In the genomic region with DNA sequence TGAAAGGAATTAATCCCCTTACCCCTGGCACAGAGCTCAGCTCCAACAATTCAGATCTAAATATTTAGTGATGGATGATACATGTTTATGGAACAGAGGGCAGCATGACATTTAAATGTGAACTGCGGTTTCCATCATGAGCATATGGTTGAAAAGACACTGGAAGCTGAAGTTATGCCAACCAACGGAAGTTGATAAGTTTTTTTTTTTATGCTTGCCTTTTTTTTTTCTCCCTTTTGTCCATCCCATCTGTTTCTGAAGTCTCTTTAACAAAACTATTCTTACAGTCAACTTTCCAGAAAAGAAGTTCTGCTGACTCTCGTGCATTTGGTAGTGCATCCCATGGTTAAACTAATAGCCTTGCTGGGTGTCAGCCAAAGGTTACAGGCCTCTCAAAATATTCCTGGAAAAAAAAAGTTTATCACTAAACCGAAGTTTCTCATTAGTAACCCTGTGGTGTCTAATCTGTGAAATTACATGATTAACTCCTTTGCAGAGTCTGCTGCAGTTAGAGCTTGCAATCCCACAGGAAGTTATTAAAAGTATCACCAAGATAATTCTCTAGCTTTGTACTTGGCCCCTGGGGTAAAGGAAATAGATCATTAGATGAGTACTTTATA, we compare ENCODE assay signal across 11 cellular contexts.
DNase-seq lines count a peak whose midpoint lies in the region; ATAC-seq and TF ChIP-seq lines count a peak whose summit lies in the region.
"Had no signal": no experiment of that assay in that cellular context is flagged by ENCODE, and none has a peak within 500 bp of the region (broad histone marks: within the 10 kb centered on the region; RNA-seq: fewer than 3 reads in every experiment).

No MANE protein-coding gene starts in this region.

- H3K4me1 ChIP-seq in colonic mucosa (no peaks in the 10 kb centered on the region), ovary (ENCODE audit: insufficient read depth) (peaks cover 3% of the 10 kb centered on the region), PC-9 (replicated peaks; ENCODE audit: insufficient read depth) (peaks cover 13% of the 10 kb centered on the region; the same call in 1 of the 2 replicates)
- H3K4me1 ChIP-seq in effector memory CD4-positive, alpha-beta T cell (ENCODE audit: control insufficient read depth, insufficient read depth, low read length, poor library complexity, severe bottlenecking), result no peaks in the 10 kb centered on the region

- H3K36me3 ChIP-seq in colonic mucosa, result no peaks in the 10 kb centered on the region
- no peaks in the 10 kb centered on the region for H3K36me3 ChIP-seq in ovary
- H3K36me3 ChIP-seq in PC-9 (ENCODE audit: low read depth), result no peaks in the 10 kb centered on the region
- no peaks in the 10 kb centered on the region for H3K36me3 ChIP-seq in effector memory CD4-positive, alpha-beta T cell (ENCODE audit: control insufficient read depth, insufficient read depth, low read length)
- H3K36me3 ChIP-seq: WERI-Rb-1 had no signal

- no peaks in the 10 kb centered on the region for H3K9me3 ChIP-seq in colonic mucosa
- no peaks in the 10 kb centered on the region for H3K9me3 ChIP-seq in ovary
- no peaks in the 10 kb centered on the region for H3K9me3 ChIP-seq in PC-9 (ENCODE audit: insufficient read depth, low read depth)
- no peaks in the 10 kb centered on the region for H3K9me3 ChIP-seq in effector memory CD4-positive, alpha-beta T cell (ENCODE audit: control insufficient read depth, low read length)

- H3K27me3 ChIP-seq in colonic mucosa (no peaks in the 10 kb centered on the region), ovary (no peaks in the 10 kb centered on the region), PC-9 (ENCODE audit: insufficient read depth, low read depth) (no peaks in the 10 kb centered on the region)
- H3K27me3 ChIP-seq in effector memory CD4-positive, alpha-beta T cell (replicated peaks; ENCODE audit: control insufficient read depth, insufficient read depth, low read length, poor library complexity, severe bottlenecking), result no peaks in the 10 kb centered on the region

- CTCF ChIA-PET in PC-9 (lab: Charles Lee), result no interaction called here

- DNase-seq in DMS 273 (lab: John Stamatoyannopoulos, UW; ENCODE audit: unreplicated experiment) (peak; percentile 81), NCI-H1694 treated with DMSO at 0.1 percent for 48 hours (lab: John Stamatoyannopoulos, UW) (peak; percentile 65), colonic mucosa (peak; percentile 30), ovary (peak; percentile 31 to 71 (median 62)), PC-9 (no peak)
- DNase-seq in effector memory CD4-positive, alpha-beta T cell, result no peak
- DNase-seq in activated CD4-positive, alpha-beta T cell treated with anti-CD3 and anti-CD28 coated beads, Interleukin-2, amount 50 U/mL, for 1 hour, result no peak
- DNase-seq: NCI-H1436 treated with DMSO at 0.1 percent for 48 hours; stimulated activated CD4-positive, alpha-beta T cell treated with anti-CD3 and anti-CD28 coated beads, Interleukin-12 subunit alpha, Interleukin-12 subunit beta, amount 100 ng/mL, for 4 hours; WERI-Rb-1 had no signal

- H2AFZ ChIP-seq in PC-9, result no peak overlapping the region

- TF ChIP-seq EP300 in ovary (IDR thresholded peaks at IDR 0.05), result no peak

- H3K9me2 ChIP-seq in PC-9 (ENCODE audit: insufficient read depth), result no peaks in the 10 kb centered on the region; the same call in 1 of the 2 replicates

- WGBS in ovary, 3 donors, result 2 to 7% (median 7%) methylated on average over 4 of the region's 4 CpGs

- intact Hi-C loops in colonic mucosa (cut with DNase I), result no loop called here
- intact Hi-C loops in ovary (cut with DNase I), result no loop called here
- intact Hi-C loops in PC-9 (cut with micrococcal nuclease; ENCODE audit: unreplicated experiment), result no loop called here

- H4K20me1 ChIP-seq in PC-9 (ENCODE audit: insufficient read depth), result no peaks in the 10 kb centered on the region

- no peaks in the 10 kb centered on the region for H3F3A ChIP-seq in PC-9 (ENCODE audit: insufficient read depth, low read depth)

- POLR2A ChIA-PET in PC-9 (lab: Charles Lee; ENCODE audit: unreplicated experiment), result interaction anchor here (0.5 kb wide), 1 partner anchor 101 kb away, joined by 5 read pairs; no protein-coding TSS in a partner anchor

- ATAC-seq in HG02970 (IDR thresholded peaks at IDR 0.05; ENCODE audit: low FRiP score, unreplicated experiment), result no peak

- no peak overlapping the region for H3K4me2 ChIP-seq in PC-9

- H3K27ac ChIP-seq in colonic mucosa (no peak overlapping the region), ovary (no peak overlapping the region), PC-9 (no peak overlapping the region)
- no peak overlapping the region for H3K27ac ChIP-seq in effector memory CD4-positive, alpha-beta T cell (ENCODE audit: insufficient read depth, low read length, poor library complexity, severe bottlenecking)
- H3K27ac ChIP-seq: WERI-Rb-1 had no signal

- TF ChIP-seq CTCF in colonic mucosa (IDR thresholded peaks at IDR 0.05), result no peak
- no peak for TF ChIP-seq CTCF in ovary (IDR thresholded peaks at IDR 0.05)
- TF ChIP-seq CTCF in PC-9 (conservative IDR thresholded peaks at IDR 0.05), result no peak

- no peaks in the 10 kb centered on the region for H3K79me2 ChIP-seq in PC-9 (ENCODE audit: low read depth)

- no peak for TF ChIP-seq POLR2A in ovary (IDR thresholded peaks at IDR 0.05)

- BruUV-seq in PC-9 (replicated peaks; lab: Mats Ljungman, UMichigan), result no TSS peak

- H3K4me3 ChIP-seq in colonic mucosa (no peak overlapping the region), ovary (no peak overlapping the region), PC-9 (no peak overlapping the region)
- no peak overlapping the region for H3K4me3 ChIP-seq in effector memory CD4-positive, alpha-beta T cell (ENCODE audit: insufficient read depth, low read depth, low read length, poor library complexity, severe bottlenecking)

- no peak overlapping the region for H3K9ac ChIP-seq in colonic mucosa (ENCODE audit: low read depth in 2 of 2, low read length in 2 of 2)

Comparison
In these comparisons a context has a peak if more than half of its experiments do, and no peak if none do; other contexts are left out.
1. DNase-seq: peak in DMS 273 (single experiment), NCI-H1694 treated with DMSO at 0.1 percent for 48 hours (single experiment), colonic mucosa (single experiment) and ovary (5 of 5); none in PC-9 (0 of 2), effector memory CD4-positive, alpha-beta T cell (0 of 3) and activated CD4-positive, alpha-beta T cell treated with anti-CD3 and anti-CD28 coated beads, Interleukin-2, amount 50 U/mL, for 1 hour (single experiment).